ENCODE assay signal across 19 cellular contexts in the genomic region with DNA sequence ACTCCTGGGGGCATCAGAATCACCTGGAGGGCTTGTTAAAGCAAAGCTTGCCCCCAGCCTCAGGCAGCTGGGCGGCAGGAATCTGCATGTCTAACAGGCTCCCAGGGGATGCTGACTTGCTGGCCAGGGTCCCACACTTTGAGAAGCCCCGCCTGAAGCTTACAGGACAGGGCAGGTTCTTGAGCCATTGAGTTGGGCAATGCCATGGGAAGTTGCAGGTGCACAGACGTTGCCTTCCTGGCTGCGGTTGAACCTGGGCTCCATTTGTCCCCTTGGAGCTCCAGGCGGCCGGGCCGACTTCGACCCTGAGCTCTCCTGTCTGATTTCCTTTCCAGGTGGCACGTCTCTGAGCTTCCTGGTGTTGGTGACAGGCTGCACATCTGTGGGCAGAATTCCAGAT. TPM values are rescaled to one million over a fixed set of nuclear protein-coding genes. Genes with fewer than 3 reads are reported as not detected.
DNase-seq lines count a peak whose midpoint lies in the region; ATAC-seq and TF ChIP-seq lines count a peak whose summit lies in the region.
"Had no signal": no experiment of that assay in that cellular context is flagged by ENCODE, and none has a peak within 500 bp of the region (broad histone marks: within the 10 kb centered on the region; RNA-seq: fewer than 3 reads in every experiment).

No MANE protein-coding gene starts in this region.

- H3K27me3 ChIP-seq in ACC112 (ENCODE audit: insufficient read depth, low read length) = no peaks in the 10 kb centered on the region
- no peaks in the 10 kb centered on the region for H3K27me3 ChIP-seq in CD4-positive, alpha-beta memory T cell (ENCODE audit: insufficient read depth, low read length)
- H3K27me3 ChIP-seq in osteoblast (ENCODE audit: insufficient read depth, low read length) = no peaks in the 10 kb centered on the region
- no peaks in the 10 kb centered on the region for H3K27me3 ChIP-seq in gastroesophageal sphincter

- CTCF ChIA-PET in CD4-positive, alpha-beta memory T cell (lab: Charles Lee; ENCODE audit: partially characterized antibody) = interaction anchor here (1.0 to 3.7 kb wide), 3 partner anchors 21 to 46 kb away, joined by 3 to 48 read pairs (median 13); partner anchors contain the start of gene SYNJ2

- H3K79me2 ChIP-seq in ACC112 (ENCODE audit: control insufficient read depth, insufficient read depth, low read length, unreplicated experiment) (peaks cover 34% of the 10 kb centered on the region), osteoblast (ENCODE audit: insufficient read depth, low read length) (peaks cover 77% of the 10 kb centered on the region)

- TF ChIP-seq EP300 in gastroesophageal sphincter (IDR thresholded peaks at IDR 0.05) = no peak

- TF ChIP-seq CTCF in coronary artery (IDR thresholded peaks at IDR 0.05) (no peak), osteoblast (IDR thresholded peaks at IDR 0.05; ENCODE audit: extremely low read depth, low read depth, low read length) (no peak), gastroesophageal sphincter (IDR thresholded peaks at IDR 0.05) (no peak)

- POLR2A ChIA-PET in CD4-positive, alpha-beta memory T cell (lab: Charles Lee; ENCODE audit: partially characterized antibody) = interaction anchor here (1.7 kb wide), 1 partner anchor 47 kb away, joined by 8 read pairs; the partner anchor contains the start of gene SYNJ2

- H3K9me3 ChIP-seq in CD4-positive, alpha-beta memory T cell (ENCODE audit: control insufficient read depth in 1 of 2, low read length in 2 of 2) = no peaks in the 10 kb centered on the region
- H3K9me3 ChIP-seq in osteoblast (ENCODE audit: low read depth, low read length) = no peaks in the 10 kb centered on the region
- no peaks in the 10 kb centered on the region for H3K9me3 ChIP-seq in gastroesophageal sphincter

- no peak overlapping the region for H3K4me2 ChIP-seq in osteoblast (ENCODE audit: insufficient read depth, low read length)

- peaks cover 4 to 19% of the 10 kb centered on the region in 2 donors for H3K36me3 Mint-ChIP-seq in CD4-positive, alpha-beta memory T cell

- H3K27ac ChIP-seq in ACC112 (ENCODE audit: low read depth, low read length) (peak overlapping the region; percentile 97; the same call in 1 of the 2 replicates), coronary artery (peak overlapping the region; percentile 27 to 92), osteoblast (ENCODE audit: low read depth, low read length) (peak overlapping the region; percentile 100), gastroesophageal sphincter (peak overlapping the region in 1 of 4 donors; percentile 85)
- H3K27ac ChIP-seq in CD4-positive, alpha-beta memory T cell (ENCODE audit: low read depth, low read length) = no peak overlapping the region

- no peak for ATAC-seq in gastroesophageal sphincter
- ATAC-seq: activated CD4-positive, CD25-positive, alpha-beta regulatory T cell treated with anti-CD3 and anti-CD28 coated beads, Interleukin-2, amount 50 U/mL, for 24 hours had no signal

- peak overlapping the region in 1 of 8 donors; percentile 31 for H3K4me3 Mint-ChIP-seq in CD4-positive, alpha-beta memory T cell
- H3K4me3 Mint-ChIP-seq: T-helper 2 cell treated with Interferon-gamma antibody and Interleukin-4, amounts not matched to agents 5 μg/mL and 100 μg/mL, for 36 hours had no signal

- peaks cover 2% of the 10 kb centered on the region; the same call in 1 of the 2 replicates for H3K36me3 ChIP-seq in ACC112 (ENCODE audit: insufficient read depth, low read length)
- peaks cover 6% of the 10 kb centered on the region for H3K36me3 ChIP-seq in CD4-positive, alpha-beta memory T cell (ENCODE audit: insufficient read depth, low read length)
- H3K36me3 ChIP-seq in osteoblast (ENCODE audit: insufficient read depth, low read length) = peaks cover 56% of the 10 kb centered on the region
- peaks cover 0 to 29% of the 10 kb centered on the region in 2 donors for H3K36me3 ChIP-seq in gastroesophageal sphincter

- H3K9me3 Mint-ChIP-seq in CD4-positive, alpha-beta memory T cell = no peaks in the 10 kb centered on the region
- H3K9me3 Mint-ChIP-seq: T-helper 2 cell treated with Interferon-gamma antibody and Interleukin-4, amounts not matched to agents 5 μg/mL and 100 μg/mL, for 36 hours had no signal

- H3K4me1 ChIP-seq in ACC112 (ENCODE audit: control insufficient read depth, insufficient read depth, low read length, unreplicated experiment) = peaks cover 69% of the 10 kb centered on the region
- H3K4me1 ChIP-seq in CD4-positive, alpha-beta memory T cell (ENCODE audit: insufficient read depth, low read length) = peaks cover 56% of the 10 kb centered on the region
- peaks cover 61% of the 10 kb centered on the region for H3K4me1 ChIP-seq in osteoblast (ENCODE audit: insufficient read depth, low read length)
- H3K4me1 ChIP-seq in gastroesophageal sphincter = peaks cover 0 to 62% (median 39%) of the 10 kb centered on the region in 3 donors

- DNase-seq in CD4-positive, alpha-beta memory T cell = no peak
- DNase-seq in coronary artery (ENCODE audit: low spot score) (no peak), osteoblast (ENCODE audit: insufficient read length, low spot score, missing footprints) (no peak), mesenteric fat pad (ENCODE audit: low spot score) (no peak), NCI-H510A treated with DMSO at 0.1 percent for 48 hours (lab: John Stamatoyannopoulos, UW) (no peak), middle frontal gyrus (ENCODE audit: extremely low spot score, low spot score) (no peak)
- DNase-seq: activated gamma-delta T cell treated with Interleukin-2 at 50 U/mL for 16 hours; amniotic stem cell; C1 segment of cervical spinal cord; KBM-7; kidney glomerular epithelial cell; MV-4-11; NCI-H187 treated with DMSO at 0.1 percent for 48 hours; SIG-M5; stimulated activated CD4-positive, alpha-beta T cell treated with anti-CD3 and anti-CD28 coated beads, Interleukin-2, amount 100 ng/mL, for 24 hours had no signal

- 60 to 100% methylated on average over 1 to 5 of the region's 9 CpGs for WGBS in gastroesophageal sphincter (ENCODE audit: low coverage in 1 of 2), 2 donors

- H3K4me3 ChIP-seq in ACC112 (ENCODE audit: low read depth, low read length) = no peak overlapping the region
- H3K4me3 ChIP-seq in CD4-positive, alpha-beta memory T cell (ENCODE audit: low read length in 2 of 2) = no peak overlapping the region
- H3K4me3 ChIP-seq in coronary artery = no peak overlapping the region
- H3K4me3 ChIP-seq in osteoblast (ENCODE audit: insufficient read depth, low read length) = no peak overlapping the region
- H3K4me3 ChIP-seq in gastroesophageal sphincter = no peak overlapping the region

- no peaks in the 10 kb centered on the region for H4K20me1 ChIP-seq in osteoblast (ENCODE audit: insufficient read depth, low read length)

- no peaks in the 10 kb centered on the region for H3K27me3 Mint-ChIP-seq in CD4-positive, alpha-beta memory T cell

- H3K27ac Mint-ChIP-seq in CD4-positive, alpha-beta memory T cell = peak overlapping the region in 4 of 7 donors; percentile 8 to 99 (median 97)

- H3K4me1 Mint-ChIP-seq in CD4-positive, alpha-beta memory T cell = peaks cover 28 to 63% (median 38%) of the 10 kb centered on the region in 4 donors

- no peak for TF ChIP-seq POLR2A in gastroesophageal sphincter (IDR thresholded peaks at IDR 0.05)

- H2AFZ ChIP-seq in ACC112 (ENCODE audit: low read length, unreplicated experiment) = no peak overlapping the region
- no peak overlapping the region for H2AFZ ChIP-seq in osteoblast (ENCODE audit: low read length)

- intact Hi-C loops in CD4-positive, alpha-beta memory T cell (cut with micrococcal nuclease) = loop anchor here (10.0 kb wide), 1 partner anchor 94 kb away; no protein-coding TSS in a partner anchor

RNA-seq across cellular contexts. Expression of gene SYNJ2, which starts 46.8 kb away (rescaled TPM):
- 10 to 100 TPM; 17.2 to 17.4 TPM for total RNA-seq in CD4-positive, alpha-beta memory T cell
- 10 to 100 TPM; 14.5 to 14.6 TPM for polyA plus RNA-seq in CD4-positive, alpha-beta memory T cell
- total RNA-seq in osteoblast (91.6 and 94.8 TPM in 2 replicates), mesenteric fat pad (7.5 TPM), gastroesophageal sphincter (10 to 100 TPM; 19.9 to 27.9 (median 21.6) TPM)
